Comparison of ENCODE assay signal across 15 cellular contexts in genomic region chr7:972670-973309, GRCh38. TPM values are rescaled to one million over a fixed set of nuclear protein-coding genes. Genes with fewer than 3 reads are reported as not detected.
A peak's percentile ranks its signal among the peaks of the same experiment; 100 is the strongest.
DNase-seq lines count a peak whose midpoint lies in the region; ATAC-seq, FAIRE-seq and TF ChIP-seq lines count a peak whose summit lies in the region.
"Had no signal": no experiment of that assay in that cellular context is flagged by ENCODE, and none has a peak within 500 bp of the region (broad histone marks: within the 10 kb centered on the region; RNA-seq: fewer than 3 reads in every experiment).

No MANE protein-coding gene starts in this region.

- no peak overlapping the region for H2BK5ac ChIP-seq in H9 (ENCODE audit: insufficient read length, low read length)

- H3K4me1 Mint-ChIP-seq in Calu3 (ENCODE audit: low read depth, unreplicated experiment) (peaks cover 39% of the 10 kb centered on the region), neural progenitor cell (peaks cover 21% of the 10 kb centered on the region), H9 (peaks cover 4 to 11% of the 10 kb centered on the region in 2 experiments; a peak in 3 of 4 replicates)

- no TSS peak for BruUV-seq in Calu3 (replicated peaks; lab: Mats Ljungman, UMichigan)
- BruUV-seq in K562 (replicated peaks; lab: Mats Ljungman, UMichigan), result no TSS peak

- FAIRE-seq in K562 (lab: Jason Lieb, UNC) (peak; percentile 60), GM12891 (lab: Jason Lieb, UNC) (no peak)
- FAIRE-seq: HTR-8/SVneo had no signal

- H4K5ac ChIP-seq in H9 (ENCODE audit: insufficient read length, low read depth, low read length), result no peak overlapping the region

- peak overlapping the region; percentile 93 for H3K4me3 Mint-ChIP-seq in Calu3 (ENCODE audit: low read depth, unreplicated experiment)
- peak overlapping the region; percentile 52 for H3K4me3 Mint-ChIP-seq in neural progenitor cell
- H3K4me3 Mint-ChIP-seq in H9, result peak overlapping the region in 1 of 2 experiments; percentile 24; a peak in 1 of 5 replicates

- ATAC-seq in K562, result no peak
- ATAC-seq: lower lobe of right lung had no signal

- no peak overlapping the region for H3K27ac ChIP-seq in K562 (ENCODE audit: extremely low read depth, low read depth, low read length)
- H3K27ac ChIP-seq in neural progenitor cell, result no peak overlapping the region
- no peak overlapping the region for H3K27ac ChIP-seq in H9 (ENCODE audit: insufficient read length, low read depth, low read length)
- H3K27ac ChIP-seq: epithelial cell of prostate, lower lobe of right lung had no signal

- H3K9me3 Mint-ChIP-seq in Calu3 (ENCODE audit: low read depth, unreplicated experiment) (no peaks in the 10 kb centered on the region), neural progenitor cell (no peaks in the 10 kb centered on the region), H9 (no peaks in the 10 kb centered on the region)

- no peak for TF ChIP-seq RAD21 in K562 (CRISPR knock-in tag; conservative IDR thresholded peaks at IDR 0.05 in 1 of 2, IDR thresholded peaks at IDR 0.05 in 1 of 2)

- POLR2A ChIA-PET in K562 (lab: Yijun Ruan, JAX), result interaction anchor here (1.0 to 1.4 kb wide), 5 partner anchors 8 to 165 kb away, joined by 3 to 6 read pairs (median 3); no protein-coding TSS in a partner anchor

- H3K14ac ChIP-seq in H9 (ENCODE audit: insufficient read depth, low read length), result no peak overlapping the region

- no peak overlapping the region for H2BK120ac ChIP-seq in H9 (ENCODE audit: low read depth, low read length, poor library complexity, severe bottlenecking)

- TF ChIP-seq POLR2A in NB4 (IDR thresholded peaks at IDR 0.05; ENCODE audit: extremely low read depth, insufficient read length) (no peak), K562 (conservative IDR thresholded peaks at IDR 0.05) (no peak), GM12891 (IDR thresholded peaks at IDR 0.05; ENCODE audit: low read depth, low read length) (no peak)

- no peaks in the 10 kb centered on the region for H3K79me1 ChIP-seq in H9 (ENCODE audit: insufficient read depth, low read depth, low read length, poor library complexity, severe bottlenecking)

- H3K27ac Mint-ChIP-seq in Calu3 (ENCODE audit: unreplicated experiment) (no peak overlapping the region), neural progenitor cell (no peak overlapping the region), H9 (no peak overlapping the region)

- TF ChIP-seq EP300 in K562 (IDR thresholded peaks at IDR 0.05; ENCODE audit: low read length), result no peak

- H2AFZ ChIP-seq in K562 (ENCODE audit: low read depth, low read length), result no peak overlapping the region
- H2AFZ ChIP-seq in neural progenitor cell (replicated peaks), result no peak overlapping the region
- H2AFZ ChIP-seq in H9 (ENCODE audit: low read length), result no peak overlapping the region

- no peak overlapping the region for H2BK12ac ChIP-seq in H9 (ENCODE audit: insufficient read length, low read depth, low read length)

- no peak overlapping the region for H2AK5ac ChIP-seq in H9 (ENCODE audit: insufficient read length, low read length)

- in situ Hi-C loops in K562 (cut with MboI), result no loop called here

- H3K27me3 ChIP-seq in K562 (ENCODE audit: control insufficient read depth in 2 of 2, insufficient read depth in 2 of 2, low read length in 2 of 2) (no peaks in the 10 kb centered on the region), neural progenitor cell (no peaks in the 10 kb centered on the region), H9 (ENCODE audit: insufficient read depth, low read length) (no peaks in the 10 kb centered on the region)

- H3K18ac ChIP-seq in H9 (ENCODE audit: insufficient read length, low read depth, low read length), result no peak overlapping the region

- DNase-seq in Calu3 (no peak), NB4 (ENCODE audit: low read depth) (no peak), K562 (ENCODE audit: extremely low read depth in 1 of 4, low spot score in 3 of 4) (no peak), neural progenitor cell (ENCODE audit: low spot score) (no peak), NCI-H748 (lab: John Stamatoyannopoulos, UW; ENCODE audit: unreplicated experiment) (no peak), GM12891 (ENCODE audit: insufficient read length, low spot score) (no peak), H9 (no peak)
- DNase-seq: activated CD4-positive, alpha-beta T cell treated with anti-CD3 and anti-CD28 coated beads, Interleukin-2, amount 50 U/mL, for 48 hours; lower lobe of right lung; NCI-H146; NCI-H748 treated with DMSO at 0.1 percent for 48 hours; stimulated activated CD4-positive, alpha-beta T cell treated with anti-CD3 and anti-CD28 coated beads, Interleukin-4, amount 100 ng/mL, for 4 hours had no signal

- no peak overlapping the region for H2BK20ac ChIP-seq in H9 (ENCODE audit: low read depth, low read length, poor library complexity, severe bottlenecking)

- intact Hi-C loops in Calu3 (cut with micrococcal nuclease; ENCODE audit: unreplicated experiment), result no loop called here
- intact Hi-C loops in K562 (cut with micrococcal nuclease), result no loop called here

- peaks cover 98% of the 10 kb centered on the region for H3K36me3 Mint-ChIP-seq in Calu3 (ENCODE audit: insufficient read depth, unreplicated experiment)
- H3K36me3 Mint-ChIP-seq in neural progenitor cell, result peaks cover 8% of the 10 kb centered on the region
- H3K36me3 Mint-ChIP-seq in H9 (ENCODE audit: insufficient read depth in 1 of 3, low read depth in 3 of 3), result peaks cover 5 to 46% (median 37%) of the 10 kb centered on the region in 3 experiments; a peak in 6 of 7 replicates

- H3K9me1 ChIP-seq in K562 (ENCODE audit: control insufficient read depth, insufficient read depth, low read length), result no peaks in the 10 kb centered on the region

- H3K4me2 ChIP-seq in K562 (ENCODE audit: insufficient read depth, low read length), result no peak overlapping the region
- no peak overlapping the region for H3K4me2 ChIP-seq in neural progenitor cell
- H3K4me2 ChIP-seq in H9 (ENCODE audit: insufficient read depth, insufficient read length, low read length), result no peak overlapping the region

- H3K4me3 ChIP-seq in NB4 (ENCODE audit: low read depth, low read length), result peak overlapping the region; percentile 23
- no peak overlapping the region for H3K4me3 ChIP-seq in K562
- H3K4me3 ChIP-seq in neural progenitor cell, result no peak overlapping the region
- H3K4me3 ChIP-seq: lower lobe of right lung had no signal

- no peak overlapping the region for H3K4ac ChIP-seq in H9 (ENCODE audit: low read depth, low read length)

- peaks cover 55% of the 10 kb centered on the region for H3K36me3 ChIP-seq in K562 (ENCODE audit: control insufficient read depth, insufficient read depth, low read length)
- H3K36me3 ChIP-seq in neural progenitor cell, result no peaks in the 10 kb centered on the region

- TF ChIP-seq CTCF in Calu3 (IDR thresholded peaks at IDR 0.05; ENCODE audit: unreplicated experiment) (no peak), NB4 (IDR thresholded peaks at IDR 0.05; ENCODE audit: low read depth, low read length) (no peak), K562 (IDR thresholded peaks at IDR 0.05 in 2 of 3, conservative IDR thresholded peaks at IDR 0.05 in 1 of 3; ENCODE audit: insufficient read depth in 2 of 3, low read depth in 1 of 3, low read length in 3 of 3) (no peak), neural progenitor cell (IDR thresholded peaks at IDR 0.05) (no peak), H9 (conservative IDR thresholded peaks at IDR 0.05) (no peak)

- H3K9me3 ChIP-seq in K562 (replicated peaks; ENCODE audit: control insufficient read depth, insufficient read depth, low read depth, low read length), result no peaks in the 10 kb centered on the region
- no peaks in the 10 kb centered on the region for H3K9me3 ChIP-seq in neural progenitor cell (ENCODE audit: low read depth)
- H3K9me3 ChIP-seq in H9 (ENCODE audit: control insufficient read depth, low read depth, low read length), result no peaks in the 10 kb centered on the region
- H3K9me3 ChIP-seq: lower lobe of right lung had no signal

- peaks cover 7 to 25% of the 10 kb centered on the region in 2 experiments; a peak in 4 of 5 replicates for H3K4me1 ChIP-seq in K562 (replicated peaks in 1 of 2; ENCODE audit: control insufficient read depth in 2 of 2, insufficient read depth in 2 of 2, low read length in 2 of 2)
- H3K4me1 ChIP-seq in neural progenitor cell, result peaks cover 17% of the 10 kb centered on the region
- no peaks in the 10 kb centered on the region for H3K4me1 ChIP-seq in H9 (ENCODE audit: insufficient read depth, low read length)

- H3F3A ChIP-seq in neural progenitor cell (ENCODE audit: low read depth), result peaks cover 3% of the 10 kb centered on the region

- H3K23me2 ChIP-seq in H9 (ENCODE audit: insufficient read length, low read depth, low read length, poor library complexity, severe bottlenecking), result peaks cover 3% of the 10 kb centered on the region

- H3K79me2 ChIP-seq in K562 (ENCODE audit: control insufficient read depth, insufficient read depth, low read length), result peaks cover 46% of the 10 kb centered on the region
- H3K79me2 ChIP-seq in neural progenitor cell (ENCODE audit: low read depth), result peaks cover 45% of the 10 kb centered on the region
- H3K79me2 ChIP-seq in H9 (ENCODE audit: insufficient read depth, low read length), result peaks cover 2% of the 10 kb centered on the region; the same call in 1 of the 2 replicates

- H3T11ph ChIP-seq in H9 (ENCODE audit: low read length), result no peak overlapping the region

- no peak overlapping the region for H4K8ac ChIP-seq in H9 (replicated peaks; ENCODE audit: insufficient read length, low read depth, low read length)

- H3K23ac ChIP-seq in H9 (ENCODE audit: insufficient read length, low read depth, low read length), result no peak overlapping the region

- no peaks in the 10 kb centered on the region; the same call in 1 of the 2 replicates for H4K20me1 ChIP-seq in K562 (replicated peaks; ENCODE audit: control insufficient read depth, insufficient read depth, low read length)
- peaks cover 34% of the 10 kb centered on the region for H4K20me1 ChIP-seq in neural progenitor cell (ENCODE audit: low read depth)
- H4K20me1 ChIP-seq in H9 (ENCODE audit: control insufficient read depth, insufficient read depth, insufficient read length), result no peaks in the 10 kb centered on the region

- H3K27me3 Mint-ChIP-seq in Calu3 (ENCODE audit: unreplicated experiment) (no peaks in the 10 kb centered on the region), neural progenitor cell (ENCODE audit: insufficient read depth, low read depth) (no peaks in the 10 kb centered on the region), H9 (ENCODE audit: low read depth) (no peaks in the 10 kb centered on the region)

- 92% methylated on average over 10 of the region's 10 CpGs for WGBS in K562 (ENCODE audit: insufficient coverage, low coverage, missing lambda C conversion rate)
- WGBS in H9 (ENCODE audit: extremely low coverage, insufficient read length, low lambda C conversion rate), result no CpG with 5 or more reads among the region's 10 CpGs

- H3K56ac ChIP-seq in H9 (ENCODE audit: insufficient read length, low read depth, low read length), result no peak overlapping the region

- H3K9ac ChIP-seq in K562 (ENCODE audit: insufficient read depth in 1 of 2, low read depth in 2 of 2, low read length in 2 of 2) (no peak overlapping the region), neural progenitor cell (no peak overlapping the region), H9 (ENCODE audit: extremely low read depth, insufficient read length, low read length) (no peak overlapping the region)

- CTCF ChIA-PET in Calu3 (lab: Charles Lee), result interaction anchor here (1.1 to 1.9 kb wide), 3 partner anchors 59 to 93 kb away, joined by 3 to 7 read pairs (median 3); no protein-coding TSS in a partner anchor
- CTCF ChIA-PET in K562 (lab: Yijun Ruan, JAX; ENCODE audit: low intra/inter-chr PET ratio), result no interaction called here

- no peak overlapping the region for H4K91ac ChIP-seq in H9 (ENCODE audit: insufficient read length, low read depth, low read length)

- H2BK15ac ChIP-seq in H9 (ENCODE audit: low read depth, low read length), result no peak overlapping the region

RNA-seq across cellular contexts. Expression of gene COX19, which starts 2.6 kb away (rescaled TPM):
- total RNA-seq in Calu3 (2022) (37.4 and 39.1 TPM in 2 replicates), K562 (2014; rRNA removed) (7.9 and 11.7 TPM in 2 replicates), K562 (2014; rRNA removed; fragmentation: Illumina TruSeq; extraction: Trizol) (9.8 and 11.9 TPM in 2 replicates), K562 (2015; rRNA removed; fragmentation: Illumina TruSeq; extraction: Trizol) (8.6 and 9.4 TPM in 2 replicates), K562 (2021) (10.2 and 10.5 TPM in 2 replicates), neural progenitor cell (ENCODE audit: low replicate concordance) (15.1 and 17.9 TPM in 2 replicates), H9 (2021) (10.2 and 12.3 TPM in 2 replicates)
- total RNA-seq in K562 (2011; cell fraction: chromatin; rRNA removed; ENCODE audit: low replicate concordance), result 75.3 and 83.0 TPM in 2 replicates
- 39.2 and 42.0 TPM in 2 replicates for total RNA-seq in K562 (2011; cell fraction: nucleolus; rRNA removed)
- 67.4 and 75.2 TPM in 2 replicates for total RNA-seq in K562 (2011; cell fraction: nucleoplasm; rRNA removed)
- polyA plus RNA-seq in K562 (2011; rRNA removed) (7.3 and 8.1 TPM in 2 replicates), K562 (2014; fragmentation: Illumina TruSeq; extraction: Trizol) (6.0 and 6.1 TPM in 2 replicates), K562 (2014; fragmentation: Nextera tagmentation; extraction: Ambion mirVana) (1 to 10 TPM; 5.2 to 5.9 TPM), K562 (2014; rRNA removed) (10.4 and 11.1 TPM in 2 replicates)
- 5.8 and 6.1 TPM in 2 replicates for polyA plus RNA-seq in K562 (2011; cell fraction: cytosol; rRNA removed)
- polyA plus RNA-seq in K562 (2011; cell fraction: nucleus; rRNA removed), result 12.8 and 14.3 TPM in 2 replicates
- 8.1 and 9.5 TPM in 2 replicates for polyA plus RNA-seq in K562 (2012)
- polyA minus RNA-seq in K562 (2011; rRNA and poly(A)+ RNA removed), result 11.5 and 14.7 TPM in 2 replicates
- polyA minus RNA-seq in K562 (2011; cell fraction: cytosol; rRNA and poly(A)+ RNA removed), result 1.1 and 2.5 TPM in 2 replicates
- polyA minus RNA-seq in K562 (2011; cell fraction: nucleus; rRNA and poly(A)+ RNA removed), result 11.0 and 17.1 TPM in 2 replicates
- polyA plus RNA-seq in GM12891 (2012; ENCODE audit: low read depth, missing spikeins), result 6.2 TPM

RNA-seq across cellular contexts. Expression of gene CYP2W1, which starts 10.2 kb away (rescaled TPM):
- 0.71 and 1.3 TPM in 2 replicates for total RNA-seq in Calu3 (2022)
- not detected in 2 replicates for total RNA-seq in K562 (2011; cell fraction: chromatin; rRNA removed; ENCODE audit: low replicate concordance)
- not detected in 2 replicates for total RNA-seq in K562 (2011; cell fraction: nucleolus; rRNA removed)
- total RNA-seq in K562 (2011; cell fraction: nucleoplasm; rRNA removed), result not detected in 2 replicates
- not detected in 2 replicates for total RNA-seq in K562 (2014; rRNA removed)
- not detected in 2 replicates for total RNA-seq in K562 (2014; rRNA removed; fragmentation: Illumina TruSeq; extraction: Trizol)
- not detected in 2 replicates for total RNA-seq in K562 (2015; rRNA removed; fragmentation: Illumina TruSeq; extraction: Trizol)
- total RNA-seq in K562 (2021), result not detected in 2 replicates
- polyA plus RNA-seq in K562 (2011; rRNA removed), result not detected in 2 replicates
- not detected in 2 replicates for polyA plus RNA-seq in K562 (2011; cell fraction: cytosol; rRNA removed)
- not detected in 2 replicates for polyA plus RNA-seq in K562 (2011; cell fraction: nucleus; rRNA removed)
- 0.14 TPM in 1 of 2 replicates, not detected in the other for polyA plus RNA-seq in K562 (2012)
- not detected in 2 replicates for polyA plus RNA-seq in K562 (2014; fragmentation: Illumina TruSeq; extraction: Trizol)
- not detected for polyA plus RNA-seq in K562 (2014; fragmentation: Nextera tagmentation; extraction: Ambion mirVana)
- polyA plus RNA-seq in K562 (2014; rRNA removed), result 0.07 TPM in 1 of 2 replicates, not detected in the other
- polyA minus RNA-seq in K562 (2011; rRNA and poly(A)+ RNA removed), result not detected in 2 replicates
- not detected in 2 replicates for polyA minus RNA-seq in K562 (2011; cell fraction: cytosol; rRNA and poly(A)+ RNA removed)
- not detected in 2 replicates for polyA minus RNA-seq in K562 (2011; cell fraction: nucleus; rRNA and poly(A)+ RNA removed)
- total RNA-seq in neural progenitor cell (ENCODE audit: low replicate concordance), result 0.06 TPM in 1 of 2 replicates, not detected in the other
- not detected for polyA plus RNA-seq in GM12891 (2012; ENCODE audit: low read depth, missing spikeins)
- not detected in 2 replicates for total RNA-seq in H9 (2021)
- total RNA-seq: H4, lower lobe of right lung had no signal

RNA-seq across cellular contexts. Expression of gene ADAP1, which starts 18.3 kb away (rescaled TPM):
- total RNA-seq in Calu3 (2022), result 173 and 220 TPM in 2 replicates
- 0.30 and 3.1 TPM in 2 replicates for total RNA-seq in K562 (2011; cell fraction: chromatin; rRNA removed; ENCODE audit: low replicate concordance)
- total RNA-seq in K562 (2011; cell fraction: nucleolus; rRNA removed), result 1.1 and 1.8 TPM in 2 replicates
- total RNA-seq in K562 (2011; cell fraction: nucleoplasm; rRNA removed), result 1.4 and 1.9 TPM in 2 replicates
- total RNA-seq in K562 (2014; rRNA removed), result 0.27 and 0.41 TPM in 2 replicates
- total RNA-seq in K562 (2014; rRNA removed; fragmentation: Illumina TruSeq; extraction: Trizol), result not detected in 2 replicates
- 0.26 and 0.58 TPM in 2 replicates for total RNA-seq in K562 (2015; rRNA removed; fragmentation: Illumina TruSeq; extraction: Trizol)
- 0.47 and 0.54 TPM in 2 replicates for total RNA-seq in K562 (2021)
- polyA plus RNA-seq in K562 (2011; rRNA removed), result 1.1 and 1.4 TPM in 2 replicates
- 1.7 and 3.9 TPM in 2 replicates for polyA plus RNA-seq in K562 (2011; cell fraction: cytosol; rRNA removed)
- 2.7 and 3.4 TPM in 2 replicates for polyA plus RNA-seq in K562 (2011; cell fraction: nucleus; rRNA removed)
- 0.44 and 2.4 TPM in 2 replicates for polyA plus RNA-seq in K562 (2012)
- polyA plus RNA-seq in K562 (2014; fragmentation: Illumina TruSeq; extraction: Trizol), result 0.68 TPM in 2 replicates
- polyA plus RNA-seq in K562 (2014; fragmentation: Nextera tagmentation; extraction: Ambion mirVana), result not detected
- polyA plus RNA-seq in K562 (2014; rRNA removed), result 0.36 and 0.40 TPM in 2 replicates
- 0.90 and 0.95 TPM in 2 replicates for polyA minus RNA-seq in K562 (2011; rRNA and poly(A)+ RNA removed)
- 1.1 and 2.2 TPM in 2 replicates for polyA minus RNA-seq in K562 (2011; cell fraction: cytosol; rRNA and poly(A)+ RNA removed)
- 1.7 and 1.9 TPM in 2 replicates for polyA minus RNA-seq in K562 (2011; cell fraction: nucleus; rRNA and poly(A)+ RNA removed)
- total RNA-seq in neural progenitor cell (ENCODE audit: low replicate concordance), result 0.30 and 2.0 TPM in 2 replicates
- polyA plus RNA-seq in GM12891 (2012; ENCODE audit: low read depth, missing spikeins), result 8.1 TPM
- 6.2 and 6.8 TPM in 2 replicates for total RNA-seq in H9 (2021)

Comparison
In these comparisons a context has a peak if more than half of its experiments do, and no peak if none do; other contexts are left out.
1. RNA of gene ADAP1, which starts 18.3 kb away (total RNA-seq): 173 to 220 TPM in Calu3; 6.2 to 6.8 TPM in H9, 0.26 to 3.1 TPM in K562 and 0.30 to 2.0 TPM in neural progenitor cell; every median in the first group is over 10 times any median in the second.